ENCODE assay signal across 8 cellular contexts in genomic region chr14:101843665-101844064, GRCh38.
A peak's percentile ranks its signal among the peaks of the same experiment; 100 is the strongest.
DNase-seq lines count a peak whose midpoint lies in the region; ATAC-seq and TF ChIP-seq lines count a peak whose summit lies in the region.

No MANE protein-coding gene starts in this region.

- peak overlapping the region; percentile 13 to 41 for H3K4me3 Mint-ChIP-seq in effector memory CD8-positive, alpha-beta T cell

- TF ChIP-seq POLR2A in vagina (IDR thresholded peaks at IDR 0.05): no peak

- H3K4me1 Mint-ChIP-seq in effector memory CD8-positive, alpha-beta T cell (ENCODE audit: low read depth in 2 of 2): peaks cover 70 to 78% of the 10 kb centered on the region in 2 donors

- H2AFZ ChIP-seq in SU-DHL-6 (ENCODE audit: low read depth, low read length, severe bottlenecking): no peak overlapping the region

- H3K27ac ChIP-seq in SU-DHL-6 (ENCODE audit: low read depth, low read length) (peak overlapping the region; percentile 92), vagina (no peak overlapping the region)

- intact Hi-C loops in vagina (cut with DNase I): no loop called here

- H3K4me3 ChIP-seq in SU-DHL-6 (ENCODE audit: insufficient read depth, low read length, poor library complexity, severe bottlenecking) (peak overlapping the region; percentile 37), vagina (no peak overlapping the region)

- peak overlapping the region; percentile 85 for H3K4me2 ChIP-seq in SU-DHL-6 (ENCODE audit: low read depth, low read length, poor library complexity, severe bottlenecking)

- peaks cover 76% of the 10 kb centered on the region for H3K36me3 Mint-ChIP-seq in effector memory CD8-positive, alpha-beta T cell (ENCODE audit: insufficient read depth)

- H3K9me3 ChIP-seq in SU-DHL-6 (ENCODE audit: insufficient read depth, low read length) (no peaks in the 10 kb centered on the region), vagina (no peaks in the 10 kb centered on the region)

- H3K9me2 ChIP-seq in SU-DHL-6 (replicated peaks; ENCODE audit: insufficient read depth, low read length): no peaks in the 10 kb centered on the region

- H3K27me3 ChIP-seq in SU-DHL-6 (ENCODE audit: low read length): no peaks in the 10 kb centered on the region
- H3K27me3 ChIP-seq in vagina: no peaks in the 10 kb centered on the region

- peak; percentile 49 for ATAC-seq in GM18868 (IDR thresholded peaks at IDR 0.05; ENCODE audit: unreplicated experiment)
- ATAC-seq in HG02798 (IDR thresholded peaks at IDR 0.05; ENCODE audit: poor library complexity, unreplicated experiment): peak; percentile 70
- ATAC-seq in effector memory CD8-positive, alpha-beta T cell (replicated peaks): peak; percentile 89
- ATAC-seq in HG03095 (IDR thresholded peaks at IDR 0.05; ENCODE audit: unreplicated experiment): no peak

- H3K27me3 Mint-ChIP-seq in effector memory CD8-positive, alpha-beta T cell: no peaks in the 10 kb centered on the region

- H3K36me3 ChIP-seq in SU-DHL-6 (ENCODE audit: low read length) (no peaks in the 10 kb centered on the region), vagina (no peaks in the 10 kb centered on the region)

- H4K20me1 ChIP-seq in SU-DHL-6 (ENCODE audit: low read depth, low read length): no peaks in the 10 kb centered on the region

- peak overlapping the region; percentile 71 to 98 for H3K27ac Mint-ChIP-seq in effector memory CD8-positive, alpha-beta T cell

- H3F3A ChIP-seq in SU-DHL-6 (ENCODE audit: insufficient read depth): peaks cover 64% of the 10 kb centered on the region

- no peaks in the 10 kb centered on the region for H3K9me3 Mint-ChIP-seq in effector memory CD8-positive, alpha-beta T cell

- H3K4me1 ChIP-seq in vagina: peaks cover 15% of the 10 kb centered on the region

- TF ChIP-seq CTCF in SU-DHL-6 (IDR thresholded peaks at IDR 0.05; ENCODE audit: insufficient read depth, low read length, poor library complexity, severe bottlenecking) (peak; percentile 90), vagina (IDR thresholded peaks at IDR 0.05) (peak in 1 of 3 experiments; percentile 9)

- peaks cover 79% of the 10 kb centered on the region for H3K79me2 ChIP-seq in SU-DHL-6 (ENCODE audit: insufficient read depth, low read length)

- peak overlapping the region; percentile 43 for H3K9ac ChIP-seq in SU-DHL-6 (ENCODE audit: low read length)

- DNase-seq in effector memory CD8-positive, alpha-beta T cell: peak; percentile 54 to 60 (median 60)
- DNase-seq in stimulated activated CD4-positive, alpha-beta T cell treated with anti-CD3 and anti-CD28 coated beads, Interleukin-4, amount 100 ng/mL, for 4 hours: peak; percentile 25 to 52
- DNase-seq in vagina (ENCODE audit: extremely low spot score in 2 of 2) (no peak), T1000 (lab: John Stamatoyannopoulos, UW) (no peak)

Comparison
In these comparisons a context has a peak if more than half of its experiments do, and no peak if none do; other contexts are left out.
1. DNase-seq: peak in effector memory CD8-positive, alpha-beta T cell (3 of 3) and stimulated activated CD4-positive, alpha-beta T cell treated with anti-CD3 and anti-CD28 coated beads, Interleukin-4, amount 100 ng/mL, for 4 hours (2 of 2); none in vagina (0 of 2) and T1000 (single experiment).